In the genomic region with DNA sequence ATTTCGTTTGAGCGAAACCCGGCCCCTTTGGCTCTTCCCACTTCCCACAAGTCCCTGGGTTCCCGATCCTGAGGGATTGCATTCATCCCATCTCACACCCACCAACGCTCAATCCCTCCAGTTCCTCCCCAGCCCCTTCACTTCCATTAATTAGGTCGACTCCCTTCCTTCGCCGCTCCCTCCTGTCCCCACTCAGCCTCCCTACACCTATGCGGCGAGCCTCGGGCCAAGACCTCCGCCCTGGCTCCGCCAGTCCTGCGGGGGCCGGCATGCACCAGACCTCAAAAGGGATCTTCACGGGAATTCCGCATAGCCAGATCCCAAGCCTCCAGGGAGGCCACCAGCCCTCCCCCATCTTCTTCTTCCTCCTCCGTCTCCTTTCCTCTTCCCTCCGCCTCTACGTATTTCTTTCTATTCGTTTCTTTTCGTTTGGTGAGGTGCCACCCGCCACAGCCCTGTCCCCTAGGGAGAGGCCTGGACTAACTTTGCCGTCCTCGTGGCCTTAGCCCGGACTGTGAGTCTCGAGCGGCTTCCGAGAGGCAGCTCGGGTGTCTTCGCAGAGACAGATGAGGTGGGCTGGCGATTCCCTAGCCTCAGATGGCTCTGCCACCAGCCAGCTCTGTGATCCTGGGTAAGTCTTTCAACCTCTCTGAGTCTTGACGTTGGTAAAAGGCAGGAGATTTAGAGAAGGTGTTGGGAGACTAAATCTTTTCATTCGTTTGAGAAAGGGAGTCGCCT, we compare ENCODE assay signal across 16 cellular contexts. TPM values are rescaled to one million over a fixed set of nuclear protein-coding genes. Genes with fewer than 3 reads are reported as not detected.
A peak's percentile ranks its signal among the peaks of the same experiment; 100 is the strongest.
DNase-seq lines count a peak whose midpoint lies in the region; ATAC-seq, FAIRE-seq and TF ChIP-seq lines count a peak whose summit lies in the region.
"Had no signal": no experiment of that assay in that cellular context is flagged by ENCODE, and none has a peak within 500 bp of the region (broad histone marks: within the 10 kb centered on the region; RNA-seq: fewer than 3 reads in every experiment).

No MANE protein-coding gene starts in this region.

- no peak for FAIRE-seq in kidney (lab: Jason Lieb, UNC)
- FAIRE-seq: A549 had no signal

- peaks cover 0 to 2% of the 10 kb centered on the region in 2 donors for H3K9me3 ChIP-seq in kidney (ENCODE audit: control insufficient read depth in 1 of 2, low read length in 2 of 2)
- H3K9me3 ChIP-seq: A549, MG63 had no signal

- H3K27ac ChIP-seq in kidney (ENCODE audit: low read depth in 2 of 2, low read length in 2 of 2): no peak overlapping the region
- H3K27ac ChIP-seq: A549 had no signal

- no peaks in the 10 kb centered on the region for H3K36me3 ChIP-seq in kidney (ENCODE audit: control insufficient read depth in 1 of 2, insufficient read depth in 2 of 2, low read length in 2 of 2)
- H3K36me3 ChIP-seq: MG63 had no signal

- H3K27ac Mint-ChIP-seq in activated naive CD4-positive, alpha-beta T cell treated with anti-CD3 and anti-CD28 coated beads for 36 hours: no peak overlapping the region
- no peak overlapping the region for H3K27ac Mint-ChIP-seq in stimulated activated effector memory CD8-positive, alpha-beta T cell treated with anti-CD3 and anti-CD28 coated beads, Interleukin-12 subunit alpha, Interleukin-12 subunit beta, amount 100 ng/mL, for 72 hours

- DNase-seq in activated naive CD4-positive, alpha-beta T cell treated with anti-CD3 and anti-CD28 coated beads for 36 hours: no peak
- DNase-seq in activated naive CD4-positive, alpha-beta T cell treated with Interleukin-2 at 50 U/mL for 16 hours: no peak
- peak; percentile 49 for DNase-seq in astrocyte of the hippocampus (ENCODE audit: low read depth, low spot score)
- DNase-seq in iPS-NIHi11 (ENCODE audit: low spot score): peak; percentile 64
- no peak for DNase-seq in stimulated activated effector memory CD8-positive, alpha-beta T cell treated with anti-CD3 and anti-CD28 coated beads, Interleukin-12 subunit alpha, Interleukin-12 subunit beta, amount 100 ng/mL, for 72 hours (ENCODE audit: low spot score in 2 of 2)
- DNase-seq in kidney: no peak
- DNase-seq in 8988T: no peak
- DNase-seq in NCI-H524 (lab: John Stamatoyannopoulos, UW): no peak
- DNase-seq: activated CD4-positive, alpha-beta T cell treated with anti-CD3 and anti-CD28 coated beads for 48 hours; foreskin melanocyte; left colon; MG63; occipital lobe; SW 1271 had no signal

- peak overlapping the region; percentile 39 for H3K4me3 Mint-ChIP-seq in activated naive CD4-positive, alpha-beta T cell treated with anti-CD3 and anti-CD28 coated beads for 36 hours
- H3K4me3 Mint-ChIP-seq in stimulated activated effector memory CD8-positive, alpha-beta T cell treated with anti-CD3 and anti-CD28 coated beads, Interleukin-12 subunit alpha, Interleukin-12 subunit beta, amount 100 ng/mL, for 72 hours: peak overlapping the region; percentile 50

- CTCF ChIA-PET in activated naive CD4-positive, alpha-beta T cell treated with anti-CD3 and anti-CD28 coated beads for 36 hours (lab: Charles Lee): interaction anchor here (1.1 to 8.8 kb wide), 4 partner anchors 14 to 229 kb away, joined by 4 to 75 read pairs (median 9); no protein-coding TSS in a partner anchor

- H3K4me1 Mint-ChIP-seq in activated naive CD4-positive, alpha-beta T cell treated with anti-CD3 and anti-CD28 coated beads for 36 hours (ENCODE audit: low read depth): peaks cover 15% of the 10 kb centered on the region
- H3K4me1 Mint-ChIP-seq in stimulated activated effector memory CD8-positive, alpha-beta T cell treated with anti-CD3 and anti-CD28 coated beads, Interleukin-12 subunit alpha, Interleukin-12 subunit beta, amount 100 ng/mL, for 72 hours: peaks cover 24% of the 10 kb centered on the region

- no peaks in the 10 kb centered on the region for H3K9me3 Mint-ChIP-seq in activated naive CD4-positive, alpha-beta T cell treated with anti-CD3 and anti-CD28 coated beads for 36 hours
- no peaks in the 10 kb centered on the region for H3K9me3 Mint-ChIP-seq in stimulated activated effector memory CD8-positive, alpha-beta T cell treated with anti-CD3 and anti-CD28 coated beads, Interleukin-12 subunit alpha, Interleukin-12 subunit beta, amount 100 ng/mL, for 72 hours

- H3K4me3 ChIP-seq in kidney (ENCODE audit: low read length in 2 of 2): no peak overlapping the region
- H3K4me3 ChIP-seq: A549, MG63 had no signal

- no peak overlapping the region for H3K9ac ChIP-seq in kidney (ENCODE audit: low read length in 2 of 2)

- H3K27me3 Mint-ChIP-seq in activated naive CD4-positive, alpha-beta T cell treated with anti-CD3 and anti-CD28 coated beads for 36 hours (ENCODE audit: low read depth): peaks cover 71% of the 10 kb centered on the region

- no peak for TF ChIP-seq CTCF in kidney (IDR thresholded peaks at IDR 0.05; ENCODE audit: borderline replicate concordance, extremely low read depth, insufficient read depth)

- ATAC-seq in stimulated activated effector memory CD8-positive, alpha-beta T cell treated with anti-CD3 and anti-CD28 coated beads, Interleukin-12 subunit alpha, Interleukin-12 subunit beta, amount 100 ng/mL, for 72 hours: no peak
- ATAC-seq: A549, left colon had no signal

- intact Hi-C loops in activated naive CD4-positive, alpha-beta T cell treated with anti-CD3 and anti-CD28 coated beads for 36 hours (cut with micrococcal nuclease): no loop called here
- intact Hi-C loops in kidney (cut with DNase I): no loop called here

- no peaks in the 10 kb centered on the region for H3K36me3 Mint-ChIP-seq in activated naive CD4-positive, alpha-beta T cell treated with anti-CD3 and anti-CD28 coated beads for 36 hours (ENCODE audit: low read depth)
- H3K36me3 Mint-ChIP-seq in stimulated activated effector memory CD8-positive, alpha-beta T cell treated with anti-CD3 and anti-CD28 coated beads, Interleukin-12 subunit alpha, Interleukin-12 subunit beta, amount 100 ng/mL, for 72 hours: no peaks in the 10 kb centered on the region

- no peaks in the 10 kb centered on the region for H3K4me1 ChIP-seq in kidney (ENCODE audit: control insufficient read depth in 1 of 2, insufficient read depth in 1 of 2, low read depth in 1 of 2, low read length in 2 of 2)
- H3K4me1 ChIP-seq: A549 had no signal

RNA-seq across cellular contexts. Expression of a gene that starts 8.0 kb away (rescaled TPM):
- not detected for total RNA-seq in activated naive CD4-positive, alpha-beta T cell treated with anti-CD3 and anti-CD28 coated beads for 36 hours
- total RNA-seq in kidney: not detected
- polyA plus RNA-seq in kidney (ENCODE audit: insufficient read depth, low read depth, low replicate concordance): not detected
- total RNA-seq: left colon, occipital lobe, ureter had no signal
- polyA plus RNA-seq: A549 had no signal

Comparison
In these comparisons a context has a peak if more than half of its experiments do, and no peak if none do; other contexts are left out.
1. DNase-seq: peak in astrocyte of the hippocampus (single experiment) and iPS-NIHi11 (single experiment); none in activated naive CD4-positive, alpha-beta T cell treated with anti-CD3 and anti-CD28 coated beads for 36 hours (single experiment), activated naive CD4-positive, alpha-beta T cell treated with Interleukin-2 at 50 U/mL for 16 hours (single experiment), stimulated activated effector memory CD8-positive, alpha-beta T cell treated with anti-CD3 and anti-CD28 coated beads, Interleukin-12 subunit alpha, Interleukin-12 subunit beta, amount 100 ng/mL, for 72 hours (0 of 2), kidney (single experiment), 8988T (single experiment) and NCI-H524 (0 of 2).